In the genomic region with DNA sequence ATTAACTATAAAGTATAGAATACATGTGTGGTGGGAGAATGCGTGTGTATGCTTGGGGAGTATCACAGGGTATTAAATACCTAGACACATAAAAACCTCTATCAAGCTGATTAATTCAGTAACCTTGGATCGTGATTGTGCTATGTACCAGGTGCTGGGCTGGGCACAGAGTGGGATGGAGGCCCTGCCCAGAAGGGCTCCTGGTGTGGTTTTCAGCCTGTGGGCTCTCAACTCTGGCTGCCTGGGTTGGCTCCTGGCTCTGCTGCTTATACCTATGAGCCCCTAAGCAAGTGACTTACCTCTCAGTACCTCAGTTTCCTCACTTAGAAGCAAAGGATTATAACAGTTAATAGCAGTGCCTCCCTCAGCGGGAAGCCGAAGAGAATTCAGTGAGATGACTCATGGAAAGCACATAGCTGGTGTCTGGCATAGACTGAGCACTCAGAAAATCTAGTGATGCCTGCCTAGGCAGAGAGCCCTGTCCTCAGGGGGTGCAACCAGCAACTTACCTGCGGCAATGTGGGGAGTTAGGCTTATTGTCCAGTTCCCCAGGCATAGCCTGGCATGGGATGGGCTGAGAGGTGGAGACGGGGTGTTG, we compare ENCODE assay signal across 16 cellular contexts.
A peak's percentile ranks its signal among the peaks of the same experiment; 100 is the strongest.
DNase-seq lines count a peak whose midpoint lies in the region; ATAC-seq and TF ChIP-seq lines count a peak whose summit lies in the region.
"Had no signal": no experiment of that assay in that cellular context is flagged by ENCODE, and none has a peak within 500 bp of the region (broad histone marks: within the 10 kb centered on the region; RNA-seq: fewer than 3 reads in every experiment).

No MANE protein-coding gene starts in this region.

- H3K36me3 Mint-ChIP-seq in chondrocyte (ENCODE audit: low read depth) (no peaks in the 10 kb centered on the region), mesothelial cell of epicardium (no peaks in the 10 kb centered on the region)

- no peaks in the 10 kb centered on the region for H3K27me3 ChIP-seq in A673 (replicated peaks; ENCODE audit: insufficient read depth, low read depth, low read length, poor library complexity)
- H3K27me3 ChIP-seq in HCT116 (ENCODE audit: insufficient read depth, low read length): no peaks in the 10 kb centered on the region
- H3K27me3 ChIP-seq: adrenal gland, BE2C, uterus had no signal

- no peaks in the 10 kb centered on the region for H3K9me3 Mint-ChIP-seq in chondrocyte (ENCODE audit: low read depth)
- H3K9me3 Mint-ChIP-seq in mesothelial cell of epicardium: no peaks in the 10 kb centered on the region

- H4K20me1 ChIP-seq in HCT116 (ENCODE audit: insufficient read depth): no peaks in the 10 kb centered on the region

- no peak overlapping the region for H2AFZ ChIP-seq in HCT116 (ENCODE audit: low read depth, low read length, poor library complexity, severe bottlenecking)

- peak; percentile 25 for DNase-seq in A673 (ENCODE audit: low spot score)
- no peak for DNase-seq in HCT116 (ENCODE audit: low read depth, low spot score)
- no peak for DNase-seq in chondrocyte (ENCODE audit: low spot score)
- no peak for DNase-seq in mesothelial cell of epicardium (ENCODE audit: low spot score in 2 of 2, unreplicated experiment in 2 of 2)
- DNase-seq in stimulated activated CD4-positive, alpha-beta T cell treated with anti-CD3 and anti-CD28 coated beads, Interleukin-2, amount 100 ng/mL, for 24 hours: no peak
- no peak for DNase-seq in posterior vena cava (ENCODE audit: low spot score)
- DNase-seq: activated CD4-positive, CD25-positive, alpha-beta regulatory T cell treated with anti-CD3 and anti-CD28 coated beads, Interleukin-2, amount 50 U/mL, for 72 hours; activated T-cell treated with anti-CD3 and anti-CD28 coated beads, Interleukin-2, amount 50 U/mL, for 1 hour; adrenal gland; BE2C; head of caudate nucleus; NCI-H2029 treated with DMSO at 0.1 percent for 48 hours; NK-92 treated with Interleukin-12 subunit alpha and Interleukin-12 subunit beta, amount 100 ng/mL, for 24 hours; uterus had no signal

- ATAC-seq in HCT116: peak; percentile 42; the same call in 1 of the 2 replicates
- ATAC-seq in HG03469 (IDR thresholded peaks at IDR 0.05; ENCODE audit: unreplicated experiment): no peak
- no peak for ATAC-seq in GM18873 (IDR thresholded peaks at IDR 0.05; ENCODE audit: low FRiP score, unreplicated experiment)

- no peaks in the 10 kb centered on the region for H3K79me2 ChIP-seq in HCT116 (ENCODE audit: insufficient read depth, low read length)

- TF ChIP-seq RAD21 in HCT116 (IDR thresholded peaks at IDR 0.05; ENCODE audit: low read depth): no peak

- H3K36me3 ChIP-seq in A673 (ENCODE audit: insufficient read depth, low read length, poor library complexity, severe bottlenecking) (no peaks in the 10 kb centered on the region), HCT116 (ENCODE audit: control insufficient read depth in 1 of 2, insufficient read depth in 2 of 2, low read length in 2 of 2) (no peaks in the 10 kb centered on the region)
- H3K36me3 ChIP-seq: adrenal gland, BE2C, uterus had no signal

- no peak overlapping the region for H3K4me3 ChIP-seq in A673 (ENCODE audit: low read depth, low read length, poor library complexity, severe bottlenecking)
- no peak overlapping the region for H3K4me3 ChIP-seq in HCT116 (replicated peaks in 1 of 2; ENCODE audit: low read depth in 1 of 2, low read length in 2 of 2)
- H3K4me3 ChIP-seq: adrenal gland, uterus had no signal

- no TSS peak for BruUV-seq in A673 (replicated peaks; lab: Mats Ljungman, UMichigan)
- no TSS peak for BruUV-seq in HCT116 (replicated peaks; lab: Mats Ljungman, UMichigan)

- H3K4me1 Mint-ChIP-seq in chondrocyte (ENCODE audit: low read depth): peaks cover 70% of the 10 kb centered on the region
- H3K4me1 Mint-ChIP-seq in mesothelial cell of epicardium: peaks cover 90% of the 10 kb centered on the region

- H3K9me3 ChIP-seq in A673 (ENCODE audit: low read depth, low read length, poor library complexity, severe bottlenecking) (no peaks in the 10 kb centered on the region), HCT116 (ENCODE audit: control insufficient read depth in 1 of 2, insufficient read depth in 1 of 2, low read depth in 1 of 2, low read length in 2 of 2) (no peaks in the 10 kb centered on the region)
- H3K9me3 ChIP-seq: adrenal gland, BE2C, uterus had no signal

- POLR2A ChIA-PET in A673 (lab: Charles Lee; ENCODE audit: low non-redundant PET): no interaction called here
- POLR2A ChIA-PET in HCT116 (lab: Charles Lee): no interaction called here

- H3K27ac ChIP-seq in A673 (ENCODE audit: low read depth, low read length, poor library complexity, severe bottlenecking) (no peak overlapping the region), HCT116 (ENCODE audit: low read depth, low read length) (no peak overlapping the region)
- H3K27ac ChIP-seq: adrenal gland, uterus had no signal

- H3K27ac Mint-ChIP-seq in chondrocyte (ENCODE audit: unreplicated experiment): peak overlapping the region; percentile 84
- peak overlapping the region; percentile 85 for H3K27ac Mint-ChIP-seq in mesothelial cell of epicardium

- peak overlapping the region; percentile 15; the same call in 1 of the 2 replicates for H3K4me2 ChIP-seq in HCT116 (ENCODE audit: low read length)

- no peak for TF ChIP-seq POLR2A in HCT116 (IDR thresholded peaks at IDR 0.05; ENCODE audit: borderline replicate concordance, extremely low read depth, insufficient read depth, insufficient read length)

- H3K9me2 ChIP-seq in HCT116 (ENCODE audit: insufficient read depth): no peaks in the 10 kb centered on the region

- H3K27me3 Mint-ChIP-seq in chondrocyte (ENCODE audit: low read depth): no peaks in the 10 kb centered on the region
- no peaks in the 10 kb centered on the region for H3K27me3 Mint-ChIP-seq in mesothelial cell of epicardium (ENCODE audit: low read depth)

- intact Hi-C loops in A673 (cut with micrococcal nuclease; ENCODE audit: unreplicated experiment) (no loop called here), HCT116 (cut with micrococcal nuclease) (no loop called here), posterior vena cava (cut with DNase I) (no loop called here)

- H3K4me1 ChIP-seq in A673 (ENCODE audit: insufficient read depth, low read length, poor library complexity, severe bottlenecking): no peaks in the 10 kb centered on the region
- peaks cover 15 to 36% of the 10 kb centered on the region in 2 experiments; a peak in 3 of 4 replicates for H3K4me1 ChIP-seq in HCT116 (ENCODE audit: control insufficient read depth in 1 of 2, insufficient read depth in 2 of 2, low read length in 2 of 2)
- H3K4me1 ChIP-seq: uterus had no signal

- CTCF ChIA-PET in A673 (lab: Charles Lee) (no interaction called here), HCT116 (lab: Charles Lee) (interaction anchor here (1.9 kb wide), 1 partner anchor 160 kb away, joined by 4 read pairs; no protein-coding TSS in a partner anchor)

- no peak overlapping the region for H3K4me3 Mint-ChIP-seq in chondrocyte (ENCODE audit: unreplicated experiment)
- H3K4me3 Mint-ChIP-seq in mesothelial cell of epicardium: no peak overlapping the region

- no peak for TF ChIP-seq CTCF in A673 (conservative IDR thresholded peaks at IDR 0.05; ENCODE audit: low read depth, low read length)
- no peak for TF ChIP-seq CTCF in HCT116 (IDR thresholded peaks at IDR 0.05 in 2 of 3, conservative IDR thresholded peaks at IDR 0.05 in 1 of 3; ENCODE audit: borderline replicate concordance in 1 of 3, insufficient read depth in 1 of 3, low read depth in 2 of 3, low read length in 2 of 3)
- no peak for TF ChIP-seq CTCF in chondrocyte (IDR thresholded peaks at IDR 0.05)
- no peak for TF ChIP-seq CTCF in mesothelial cell of epicardium (IDR thresholded peaks at IDR 0.05; ENCODE audit: unreplicated experiment)

- H3K9ac ChIP-seq in HCT116 (ENCODE audit: low read length): no peak overlapping the region

- RAD21 ChIA-PET in HCT116 (lab: Charles Lee; ENCODE audit: low non-redundant PET in 1 of 2, low total read pairs in 2 of 2, uncharacterized antibody in 2 of 2, unreplicated experiment in 2 of 2): no interaction called here

TF ChIP-seq in HCT116, 20 proteins besides CTCF, POLR2A, EP300 and RAD21:
- TF ChIP-seq, protein P1, sequence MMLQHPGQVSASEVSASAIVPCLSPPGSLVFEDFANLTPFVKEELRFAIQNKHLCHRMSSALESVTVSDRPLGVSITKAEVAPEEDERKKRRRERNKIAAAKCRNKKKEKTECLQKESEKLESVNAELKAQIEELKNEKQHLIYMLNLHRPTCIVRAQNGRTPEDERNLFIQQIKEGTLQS (IDR thresholded peaks at IDR 0.05): no peak
- no peak for TF ChIP-seq YY1 (IDR thresholded peaks at IDR 0.05; ENCODE audit: extremely low read depth, insufficient replicate concordance, low read depth, low read length)
- TF ChIP-seq, protein P2, sequence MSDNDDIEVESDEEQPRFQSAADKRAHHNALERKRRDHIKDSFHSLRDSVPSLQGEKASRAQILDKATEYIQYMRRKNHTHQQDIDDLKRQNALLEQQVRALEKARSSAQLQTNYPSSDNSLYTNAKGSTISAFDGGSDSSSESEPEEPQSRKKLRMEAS (IDR thresholded peaks at IDR 0.05): no peak
- TF ChIP-seq FOSL1 (IDR thresholded peaks at IDR 0.05; ENCODE audit: low read depth): 0 out of 2 replicates have a peak, but pooled peaks have one; percentile 12
